ENCODE assay signal across 12 cellular contexts in the genomic region with DNA sequence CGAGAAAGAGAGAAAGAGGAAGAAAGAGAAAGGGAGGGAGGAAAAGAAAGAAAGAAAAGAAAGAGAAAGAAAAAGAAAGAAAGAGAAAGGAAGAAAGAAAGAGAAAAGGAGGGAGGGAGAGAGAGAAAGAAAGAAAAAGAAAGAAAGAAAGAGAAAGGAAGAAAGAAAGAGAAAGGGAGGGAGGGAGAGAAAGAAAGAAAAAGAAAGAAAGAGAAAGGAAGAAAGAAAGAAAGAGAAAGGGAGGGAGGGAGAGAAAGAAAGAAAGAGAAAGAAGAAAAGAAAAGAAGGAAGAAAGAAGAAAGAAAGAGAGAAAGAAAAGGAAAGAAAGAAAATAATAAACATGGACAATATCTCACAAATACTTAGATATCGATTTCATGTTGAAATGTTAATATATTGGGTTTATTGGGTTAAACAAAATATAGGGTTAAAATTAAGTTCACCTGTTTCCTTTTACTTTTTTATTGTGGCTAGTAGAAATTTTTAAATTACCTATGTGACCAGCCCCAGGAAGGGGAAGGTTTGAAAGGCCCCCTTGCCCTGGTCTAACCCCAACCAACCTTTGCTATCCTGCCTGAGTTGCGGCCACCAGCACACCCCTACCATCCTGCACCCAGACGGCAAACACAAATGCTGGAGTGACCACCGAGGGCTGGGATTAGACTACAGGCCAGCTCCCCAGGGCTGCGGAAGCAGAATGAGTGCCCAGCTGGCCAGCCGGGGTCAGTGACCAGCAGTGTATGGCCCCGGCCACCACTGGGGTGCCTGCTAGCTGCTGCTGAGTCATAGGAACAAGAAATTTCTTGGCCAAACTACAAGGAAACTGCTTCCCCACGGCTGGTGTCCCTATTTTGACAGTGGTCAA.
DNase-seq lines count a peak whose midpoint lies in the region; ATAC-seq and TF ChIP-seq lines count a peak whose summit lies in the region.
"Had no signal": no experiment of that assay in that cellular context is flagged by ENCODE, and none has a peak within 500 bp of the region (broad histone marks: within the 10 kb centered on the region; RNA-seq: fewer than 3 reads in every experiment).

No MANE protein-coding gene starts in this region.

- H3K9ac ChIP-seq in HCT116 (ENCODE audit: low read length), result no peak overlapping the region

- TF ChIP-seq RAD21 in HCT116 (IDR thresholded peaks at IDR 0.05; ENCODE audit: low read depth), result no peak

- RAD21 ChIA-PET in HCT116 (lab: Charles Lee; ENCODE audit: low non-redundant PET in 1 of 2, low total read pairs in 2 of 2, uncharacterized antibody in 2 of 2, unreplicated experiment in 2 of 2), result no interaction called here

- H3K36me3 ChIP-seq in HCT116 (ENCODE audit: control insufficient read depth in 1 of 2, insufficient read depth in 2 of 2, low read length in 2 of 2), result no peaks in the 10 kb centered on the region
- no peaks in the 10 kb centered on the region for H3K36me3 ChIP-seq in hepatocyte (replicated peaks; ENCODE audit: insufficient read depth, low read depth)
- no peaks in the 10 kb centered on the region for H3K36me3 ChIP-seq in psoas muscle (ENCODE audit: insufficient read depth in 1 of 2, low read depth in 1 of 2)
- H3K36me3 ChIP-seq: esophagus squamous epithelium had no signal

- no peak overlapping the region for H3K27ac Mint-ChIP-seq in endothelial cell (ENCODE audit: unreplicated experiment)
- H3K27ac Mint-ChIP-seq: activated naive CD4-positive, alpha-beta T cell treated with anti-CD3 and anti-CD28 coated beads, Interleukin-2, amount 10 ng/mL, durations not matched to agents 7 days and 5 days had no signal

- POLR2A ChIA-PET in HCT116 (lab: Charles Lee), result interaction anchor here (1.1 kb wide), 1 partner anchor 9 kb away, joined by 3 read pairs; no protein-coding TSS in a partner anchor

- no peak overlapping the region for H3K27ac ChIP-seq in HCT116 (ENCODE audit: low read depth, low read length)
- H3K27ac ChIP-seq in hepatocyte, result no peak overlapping the region
- H3K27ac ChIP-seq in psoas muscle, result peak overlapping the region; percentile 1
- H3K27ac ChIP-seq: esophagus squamous epithelium, skin epidermis had no signal

- BruUV-seq in HCT116 (replicated peaks; lab: Mats Ljungman, UMichigan), result no TSS peak

- peaks cover 4% of the 10 kb centered on the region for H3K27me3 Mint-ChIP-seq in endothelial cell (ENCODE audit: unreplicated experiment)

- peaks cover 8 to 11% of the 10 kb centered on the region in 2 experiments for H3K4me1 ChIP-seq in HCT116 (ENCODE audit: control insufficient read depth in 1 of 2, insufficient read depth in 2 of 2, low read length in 2 of 2)
- H3K4me1 ChIP-seq in hepatocyte (ENCODE audit: insufficient read depth), result no peaks in the 10 kb centered on the region
- H3K4me1 ChIP-seq in psoas muscle, result peaks cover 11% of the 10 kb centered on the region

- WGBS in hepatocyte (ENCODE audit: low lambda C conversion rate, missing lambda C conversion rate), result 70% methylated on average over 9 of the region's 9 CpGs
- 28 to 33% (median 33%) methylated on average over 9 of the region's 9 CpGs for WGBS in psoas muscle, 3 donors

- H3K9me3 ChIP-seq in HCT116 (ENCODE audit: control insufficient read depth in 1 of 2, insufficient read depth in 1 of 2, low read depth in 1 of 2, low read length in 2 of 2) (no peaks in the 10 kb centered on the region), hepatocyte (ENCODE audit: low read depth) (no peaks in the 10 kb centered on the region), psoas muscle (no peaks in the 10 kb centered on the region)
- H3K9me3 ChIP-seq: esophagus squamous epithelium had no signal

- intact Hi-C loops in HCT116 (cut with micrococcal nuclease) (loop anchor here (5.0 kb wide), 1 partner anchor 188 kb away; no protein-coding TSS in a partner anchor), psoas muscle (cut with DNase I) (no loop called here)

- H3K9me2 ChIP-seq in HCT116 (ENCODE audit: insufficient read depth), result no peaks in the 10 kb centered on the region
- H3K9me2 ChIP-seq in hepatocyte (replicated peaks; ENCODE audit: insufficient read depth), result no peaks in the 10 kb centered on the region

- DNase-seq in HCT116 (ENCODE audit: low read depth, low spot score) (no peak), SW480 (ENCODE audit: low spot score) (peak; percentile 73), hepatocyte (ENCODE audit: low spot score) (peak; percentile 40), psoas muscle (peak; percentile 43 to 68), NCI-H187 treated with DMSO at 0.1 percent for 48 hours (lab: John Stamatoyannopoulos, UW) (no peak), endothelial cell (ENCODE audit: low spot score) (no peak), NCI-H1417 treated with DMSO at 0.1 percent for 48 hours (lab: John Stamatoyannopoulos, UW) (no peak)
- DNase-seq: activated naive CD4-positive, alpha-beta T cell treated with anti-CD3 and anti-CD28 coated beads, Interleukin-2, amount 10 ng/mL, durations not matched to agents 7 days and 5 days; esophagus squamous epithelium; NCI-H526 had no signal

- TF ChIP-seq CTCF in HCT116 (IDR thresholded peaks at IDR 0.05 in 2 of 3, conservative IDR thresholded peaks at IDR 0.05 in 1 of 3; ENCODE audit: borderline replicate concordance in 1 of 3, insufficient read depth in 1 of 3, low read depth in 2 of 3, low read length in 2 of 3), result no peak
- no peak for TF ChIP-seq CTCF in hepatocyte (IDR thresholded peaks at IDR 0.05; ENCODE audit: poor library complexity)
- no peak for TF ChIP-seq CTCF in psoas muscle (IDR thresholded peaks at IDR 0.05)
- no peak for TF ChIP-seq CTCF in endothelial cell (IDR thresholded peaks at IDR 0.05; ENCODE audit: unreplicated experiment)

- TF ChIP-seq POLR2A in HCT116 (IDR thresholded peaks at IDR 0.05; ENCODE audit: borderline replicate concordance, extremely low read depth, insufficient read depth, insufficient read length), result no peak

- H3K4me3 ChIP-seq in HCT116 (replicated peaks in 1 of 2; ENCODE audit: low read depth in 1 of 2, low read length in 2 of 2) (no peak overlapping the region), hepatocyte (no peak overlapping the region), psoas muscle (no peak overlapping the region)
- H3K4me3 ChIP-seq: esophagus squamous epithelium, skin epidermis had no signal

- CTCF ChIA-PET in HCT116 (lab: Charles Lee), result interaction anchor here (1.3 to 1.7 kb wide), 4 partner anchors 9 to 15 kb away, joined by 5 to 8 read pairs (median 6); no protein-coding TSS in a partner anchor

- H3K36me3 Mint-ChIP-seq in endothelial cell (ENCODE audit: low read depth, unreplicated experiment), result no peaks in the 10 kb centered on the region
- H3K36me3 Mint-ChIP-seq: activated naive CD4-positive, alpha-beta T cell treated with anti-CD3 and anti-CD28 coated beads, Interleukin-2, amount 10 ng/mL, durations not matched to agents 7 days and 5 days had no signal

- H2AFZ ChIP-seq in HCT116 (ENCODE audit: low read depth, low read length, poor library complexity, severe bottlenecking) (no peak overlapping the region), hepatocyte (no peak overlapping the region)

- no peak overlapping the region for H3K4me3 Mint-ChIP-seq in endothelial cell (ENCODE audit: unreplicated experiment)
- H3K4me3 Mint-ChIP-seq: activated naive CD4-positive, alpha-beta T cell treated with anti-CD3 and anti-CD28 coated beads, Interleukin-2, amount 10 ng/mL, durations not matched to agents 7 days and 5 days had no signal

- H3K4me1 Mint-ChIP-seq in endothelial cell (ENCODE audit: unreplicated experiment), result no peaks in the 10 kb centered on the region
- H3K4me1 Mint-ChIP-seq: activated naive CD4-positive, alpha-beta T cell treated with anti-CD3 and anti-CD28 coated beads, Interleukin-2, amount 10 ng/mL, durations not matched to agents 7 days and 5 days had no signal

- H3K9me3 Mint-ChIP-seq in endothelial cell (ENCODE audit: unreplicated experiment), result no peaks in the 10 kb centered on the region
- H3K9me3 Mint-ChIP-seq: activated naive CD4-positive, alpha-beta T cell treated with anti-CD3 and anti-CD28 coated beads, Interleukin-2, amount 10 ng/mL, durations not matched to agents 7 days and 5 days had no signal

- H3K4me2 ChIP-seq in HCT116 (ENCODE audit: low read length) (peak overlapping the region; percentile 68), hepatocyte (no peak overlapping the region)

- ATAC-seq in HCT116 (peak; percentile 74), psoas muscle (peak; percentile 72 to 91 (median 89)), GM21723 (IDR thresholded peaks at IDR 0.05; ENCODE audit: unreplicated experiment) (no peak)

- H3K27me3 ChIP-seq in HCT116 (ENCODE audit: insufficient read depth, low read length), result no peaks in the 10 kb centered on the region
- H3K27me3 ChIP-seq in hepatocyte, result no peaks in the 10 kb centered on the region
- H3K27me3 ChIP-seq in psoas muscle (ENCODE audit: insufficient read depth in 3 of 3, low read length in 2 of 3), result peaks cover 0 to 3% (median 0%) of the 10 kb centered on the region in 3 donors

- H3K79me2 ChIP-seq in HCT116 (ENCODE audit: insufficient read depth, low read length) (no peaks in the 10 kb centered on the region), hepatocyte (no peaks in the 10 kb centered on the region)

- no peaks in the 10 kb centered on the region for H4K20me1 ChIP-seq in HCT116 (ENCODE audit: insufficient read depth)
- H4K20me1 ChIP-seq in hepatocyte (ENCODE audit: insufficient read depth, poor library complexity, severe bottlenecking), result no peaks in the 10 kb centered on the region

TF ChIP-seq in HCT116, 20 proteins besides CTCF, POLR2A, EP300 and RAD21 (continues in another document):
- peak; percentile 63 for TF ChIP-seq SP1 (IDR thresholded peaks at IDR 0.05; ENCODE audit: low read depth)

Comparison
In these comparisons a context has a peak if more than half of its experiments do, and no peak if none do; other contexts are left out.
1. DNase-seq: peak in SW480 (single experiment), hepatocyte (single experiment) and psoas muscle (2 of 2); none in HCT116 (single experiment), NCI-H187 treated with DMSO at 0.1 percent for 48 hours (single experiment), endothelial cell (single experiment) and NCI-H1417 treated with DMSO at 0.1 percent for 48 hours (single experiment).